2 cellular contexts compared by ENCODE assay signal in the genomic region with DNA sequence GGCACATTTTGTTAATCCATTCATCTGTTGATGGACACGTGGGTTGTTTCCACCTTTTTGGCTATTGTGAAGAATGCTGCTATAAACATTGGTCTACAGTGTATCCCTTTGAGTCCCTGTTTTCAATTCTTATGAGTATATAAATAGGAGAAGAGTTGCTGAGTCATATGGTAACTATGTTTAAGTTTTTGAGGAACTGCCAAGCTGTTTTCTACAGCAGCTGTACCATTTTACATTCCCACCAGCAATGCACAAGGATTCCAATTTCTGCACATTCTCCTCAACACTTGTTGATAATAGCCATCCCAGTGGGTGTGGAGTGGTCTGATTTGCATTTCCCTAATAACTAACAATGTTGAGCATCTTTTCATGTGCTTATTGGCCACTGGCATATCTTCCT.
TF ChIP-seq lines count a peak whose summit lies in the region.

No MANE protein-coding gene starts in this region.

TF ChIP-seq in IMR-90, 13 proteins besides CTCF, POLR2A, EP300 and RAD21:
- no peak for TF ChIP-seq MAFK (IDR thresholded peaks at IDR 0.05; ENCODE audit: low read depth, low read length)
- peak; percentile 69 for TF ChIP-seq NFE2L2 (IDR thresholded peaks at IDR 0.05; ENCODE audit: low read depth, low read length)

TF ChIP-seq in GM12878, 131 proteins besides CTCF, POLR2A, EP300 and RAD21:
- TF ChIP-seq JUND (IDR thresholded peaks at IDR 0.05; ENCODE audit: low read depth, low read length) (no peak), SPI1 (IDR thresholded peaks at IDR 0.05; ENCODE audit: borderline replicate concordance, insufficient read depth, low read depth, low read length) (peak; percentile 43), PAX5 (IDR thresholded peaks at IDR 0.05; ENCODE audit: borderline replicate concordance, low read depth, low read length) (no peak)
